ENCODE assay signal across 20 cellular contexts in genomic region chr22:49094858-49095257, GRCh38.
DNase-seq lines count a peak whose midpoint lies in the region; ATAC-seq, FAIRE-seq and TF ChIP-seq lines count a peak whose summit lies in the region.
"Had no signal": no experiment of that assay in that cellular context is flagged by ENCODE, and none has a peak within 500 bp of the region (broad histone marks: within the 10 kb centered on the region; RNA-seq: fewer than 3 reads in every experiment).

No MANE protein-coding gene starts in this region.

- BruUV-seq in A673 (replicated peaks; lab: Mats Ljungman, UMichigan) = no TSS peak

- DNase-seq in A673 (ENCODE audit: low spot score) (no peak), H9 (no peak), kidney (peak; percentile 49), neuronal stem cell (ENCODE audit: low spot score) (no peak), pons (ENCODE audit: low spot score) (no peak)
- DNase-seq: ACHN; Caco-2; CD4-positive, alpha-beta T cell; GM23248; HFFc6 had no signal

- peaks cover 24% of the 10 kb centered on the region for H3K4me1 ChIP-seq in A673 (ENCODE audit: insufficient read depth, low read length, poor library complexity, severe bottlenecking)
- H3K4me1 ChIP-seq in H9 (ENCODE audit: insufficient read depth, low read length) = no peaks in the 10 kb centered on the region
- H3K4me1 ChIP-seq in kidney (ENCODE audit: control insufficient read depth in 1 of 2, insufficient read depth in 1 of 2, low read depth in 1 of 2, low read length in 2 of 2) = no peaks in the 10 kb centered on the region
- no peaks in the 10 kb centered on the region for H3K4me1 ChIP-seq in neuronal stem cell (ENCODE audit: control insufficient read depth in 2 of 2, insufficient read depth in 1 of 2, low read depth in 1 of 2, low read length in 2 of 2)
- H3K4me1 ChIP-seq: Caco-2 had no signal

- H4K91ac ChIP-seq in H9 (ENCODE audit: insufficient read length, low read depth, low read length) (no peak overlapping the region), neuronal stem cell (ENCODE audit: low read depth, low read length, poor library complexity) (no peak overlapping the region)

- H3K4me3 ChIP-seq in A673 (ENCODE audit: low read depth, low read length, poor library complexity, severe bottlenecking) = no peak overlapping the region
- H3K4me3 ChIP-seq in kidney (ENCODE audit: low read length in 2 of 2) = no peak overlapping the region
- H3K4me3 ChIP-seq in neuronal stem cell (ENCODE audit: low read length in 2 of 2) = no peak overlapping the region
- H3K4me3 ChIP-seq: GM23248 had no signal

- H3K79me2 ChIP-seq in H9 (ENCODE audit: insufficient read depth, low read length) = no peaks in the 10 kb centered on the region

- no peak overlapping the region for H3K27ac Mint-ChIP-seq in H9
- H3K27ac Mint-ChIP-seq: CD4-positive, alpha-beta T cell; HFFc6; IgD-negative memory B cell had no signal

- no peaks in the 10 kb centered on the region; a peak in 1 of 7 replicates for H3K36me3 Mint-ChIP-seq in H9 (ENCODE audit: insufficient read depth in 1 of 3, low read depth in 3 of 3)
- H3K36me3 Mint-ChIP-seq: IgD-negative memory B cell had no signal

- 0 out of 2 replicates have a peak overlapping the region, but pooled peaks have one; percentile 22 for H3K14ac ChIP-seq in H9 (ENCODE audit: insufficient read depth, low read length)
- H3K14ac ChIP-seq in neuronal stem cell (ENCODE audit: low read length) = peak overlapping the region; percentile 42

- no peaks in the 10 kb centered on the region for H3K36me3 ChIP-seq in A673 (ENCODE audit: insufficient read depth, low read length, poor library complexity, severe bottlenecking)
- H3K36me3 ChIP-seq in kidney (ENCODE audit: control insufficient read depth in 1 of 2, insufficient read depth in 2 of 2, low read length in 2 of 2) = no peaks in the 10 kb centered on the region
- no peaks in the 10 kb centered on the region for H3K36me3 ChIP-seq in neuronal stem cell (replicated peaks in 1 of 2; ENCODE audit: control insufficient read depth in 2 of 2, insufficient read depth in 2 of 2, low read length in 2 of 2)

- no peak overlapping the region for H2BK5ac ChIP-seq in H9 (ENCODE audit: insufficient read length, low read length)
- H2BK5ac ChIP-seq in neuronal stem cell (ENCODE audit: low read length) = no peak overlapping the region

- POLR2A ChIA-PET in A673 (lab: Charles Lee; ENCODE audit: low non-redundant PET) = interaction anchor here (0.6 kb wide), 1 partner anchor 48 kb away, joined by 4 read pairs; no protein-coding TSS in a partner anchor

- intact Hi-C loops in A673 (cut with micrococcal nuclease; ENCODE audit: unreplicated experiment) (loop anchor here (2.0 kb wide), 1 partner anchor 222 kb away; no protein-coding TSS in a partner anchor), kidney (cut with DNase I) (no loop called here)

- no peak overlapping the region for H2BK20ac ChIP-seq in H9 (ENCODE audit: low read depth, low read length, poor library complexity, severe bottlenecking)

- no peak overlapping the region for H3K56ac ChIP-seq in H9 (ENCODE audit: insufficient read length, low read depth, low read length)

- H3K27me3 ChIP-seq in A673 (replicated peaks; ENCODE audit: insufficient read depth, low read depth, low read length, poor library complexity) = no peaks in the 10 kb centered on the region
- H3K27me3 ChIP-seq in H9 (ENCODE audit: insufficient read depth, low read length) = no peaks in the 10 kb centered on the region
- no peaks in the 10 kb centered on the region for H3K27me3 ChIP-seq in neuronal stem cell (ENCODE audit: control insufficient read depth in 3 of 3, insufficient read depth in 3 of 3, low read depth in 1 of 3, low read length in 3 of 3)

- no peak overlapping the region for H3T11ph ChIP-seq in H9 (ENCODE audit: low read length)

- H3K79me1 ChIP-seq in H9 (ENCODE audit: insufficient read depth, low read depth, low read length, poor library complexity, severe bottlenecking) (no peaks in the 10 kb centered on the region), neuronal stem cell (ENCODE audit: low read depth, low read length) (no peaks in the 10 kb centered on the region)

- no peaks in the 10 kb centered on the region for H4K20me1 ChIP-seq in H9 (ENCODE audit: control insufficient read depth, insufficient read depth, insufficient read length)

- no peak for FAIRE-seq in kidney (lab: Jason Lieb, UNC)
- FAIRE-seq: D721Med, G401.6, GM12891, GM19239, H54, HepG2 had no signal

- CTCF ChIA-PET in A673 (lab: Charles Lee) = no interaction called here

- H2BK15ac ChIP-seq in H9 (ENCODE audit: low read depth, low read length) = no peak overlapping the region
- peak overlapping the region; percentile 41 for H2BK15ac ChIP-seq in neuronal stem cell (ENCODE audit: low read length)

- H3K4ac ChIP-seq in H9 (ENCODE audit: low read depth, low read length) (no peak overlapping the region), neuronal stem cell (ENCODE audit: low read length) (no peak overlapping the region)

- H3K4me2 ChIP-seq in H9 (ENCODE audit: insufficient read depth, insufficient read length, low read length) (no peak overlapping the region), neuronal stem cell (ENCODE audit: insufficient read depth, low read length, poor library complexity, severe bottlenecking) (no peak overlapping the region)

- H3K23ac ChIP-seq in H9 (ENCODE audit: insufficient read length, low read depth, low read length) (no peak overlapping the region), neuronal stem cell (ENCODE audit: low read depth, low read length, poor library complexity) (no peak overlapping the region)

- WGBS in H9 (ENCODE audit: extremely low coverage, insufficient read length, low lambda C conversion rate) = no CpG with 5 or more reads among the region's 18 CpGs
- WGBS in neuronal stem cell (ENCODE audit: extremely low coverage in 2 of 2, insufficient read length in 2 of 2, insufficient replicate concordance in 1 of 2), 2 donors = no CpG with 5 or more reads among the region's 18 CpGs

- no peaks in the 10 kb centered on the region for H3K9me3 ChIP-seq in A673 (ENCODE audit: low read depth, low read length, poor library complexity, severe bottlenecking)
- H3K9me3 ChIP-seq in H9 (ENCODE audit: control insufficient read depth, low read depth, low read length) = no peaks in the 10 kb centered on the region
- no peaks in the 10 kb centered on the region for H3K9me3 ChIP-seq in kidney (ENCODE audit: control insufficient read depth in 1 of 2, low read length in 2 of 2)
- peaks cover 0 to 4% of the 10 kb centered on the region in 2 donors for H3K9me3 ChIP-seq in neuronal stem cell (replicated peaks in 1 of 2; ENCODE audit: control insufficient read depth in 2 of 2, insufficient read depth in 1 of 2, low read depth in 1 of 2, low read length in 2 of 2)
- H3K9me3 ChIP-seq: Caco-2 had no signal

- TF ChIP-seq CTCF in A673 (conservative IDR thresholded peaks at IDR 0.05; ENCODE audit: low read depth, low read length) = no peak
- no peak for TF ChIP-seq CTCF in H9 (conservative IDR thresholded peaks at IDR 0.05)
- no peak for TF ChIP-seq CTCF in kidney (IDR thresholded peaks at IDR 0.05; ENCODE audit: borderline replicate concordance, extremely low read depth, insufficient read depth)

- H3K27me3 Mint-ChIP-seq in H9 (ENCODE audit: low read depth) = peaks cover 1% of the 10 kb centered on the region; the same call in 1 of the 2 replicates
- H3K27me3 Mint-ChIP-seq: CD4-positive, alpha-beta T cell had no signal

- H3K27ac ChIP-seq in A673 (ENCODE audit: low read depth, low read length, poor library complexity, severe bottlenecking) (peak overlapping the region; percentile 72), H9 (ENCODE audit: insufficient read length, low read depth, low read length) (no peak overlapping the region), kidney (ENCODE audit: low read depth in 2 of 2, low read length in 2 of 2) (no peak overlapping the region), neuronal stem cell (replicated peaks; ENCODE audit: low read length) (no peak overlapping the region)
- H3K27ac ChIP-seq: C4-2B, GM23248 had no signal

- H2BK12ac ChIP-seq in H9 (ENCODE audit: insufficient read length, low read depth, low read length) = no peak overlapping the region
- H2BK12ac ChIP-seq in neuronal stem cell (ENCODE audit: low read length) = no peak overlapping the region

- H3K9ac ChIP-seq in H9 (ENCODE audit: extremely low read depth, insufficient read length, low read length) (no peak overlapping the region), kidney (ENCODE audit: low read length in 2 of 2) (no peak overlapping the region), neuronal stem cell (ENCODE audit: low read depth, low read length, poor library complexity) (no peak overlapping the region)
- H3K9ac ChIP-seq: GM23248 had no signal

- H3K23me2 ChIP-seq in H9 (ENCODE audit: insufficient read length, low read depth, low read length, poor library complexity, severe bottlenecking) = no peaks in the 10 kb centered on the region

- H4K8ac ChIP-seq in H9 (replicated peaks; ENCODE audit: insufficient read length, low read depth, low read length) = no peak overlapping the region
- H4K8ac ChIP-seq in neuronal stem cell (ENCODE audit: low read depth, low read length) = no peak overlapping the region

- H2BK120ac ChIP-seq in H9 (ENCODE audit: low read depth, low read length, poor library complexity, severe bottlenecking) (no peak overlapping the region), neuronal stem cell (ENCODE audit: low read depth, low read length) (no peak overlapping the region)

- 0 out of 4 replicates have a peak, but pooled peaks cover 0 to 3% of the 10 kb centered on the region in 2 experiments for H3K4me1 Mint-ChIP-seq in H9

- H4K5ac ChIP-seq in H9 (ENCODE audit: insufficient read length, low read depth, low read length) = no peak overlapping the region

- H2AK5ac ChIP-seq in H9 (ENCODE audit: insufficient read length, low read length) (no peak overlapping the region), neuronal stem cell (ENCODE audit: low read depth, low read length) (no peak overlapping the region)

- no peak overlapping the region for H3K18ac ChIP-seq in H9 (ENCODE audit: insufficient read length, low read depth, low read length)
- peak overlapping the region; percentile 74 for H3K18ac ChIP-seq in neuronal stem cell (ENCODE audit: low read length)

- H3K9me3 Mint-ChIP-seq in H9 = peaks cover 4% of the 10 kb centered on the region in 2 experiments; a peak in 3 of 5 replicates
- H3K9me3 Mint-ChIP-seq: CD4-positive, alpha-beta T cell had no signal

- H2AFZ ChIP-seq in H9 (ENCODE audit: low read length) = no peak overlapping the region
- no peak overlapping the region for H2AFZ ChIP-seq in neuronal stem cell (ENCODE audit: low read length)
- H2AFZ ChIP-seq: GM23248 had no signal

- no peak overlapping the region for H3K4me3 Mint-ChIP-seq in H9
- H3K4me3 Mint-ChIP-seq: CD4-positive, alpha-beta T cell; HFFc6; IgD-negative memory B cell had no signal

- no peak for ATAC-seq in HG03378 (IDR thresholded peaks at IDR 0.05; ENCODE audit: unreplicated experiment)
- ATAC-seq: HCT116, HepG2 had no signal
